ENCODE assay signal across 2 cellular contexts in genomic region chr2:119490106-119490505, GRCh38.
TF ChIP-seq lines count a peak whose summit lies in the region.

No MANE protein-coding gene starts in this region.

TF ChIP-seq in IMR-90, 13 proteins besides CTCF, POLR2A, EP300 and RAD21 (continued from another document):
- TF ChIP-seq CHD1 (IDR thresholded peaks at IDR 0.05; ENCODE audit: low read depth, low read length) (no peak), ELK1 (IDR thresholded peaks at IDR 0.05; ENCODE audit: borderline replicate concordance, low read depth, low read length) (no peak), SMC3 (IDR thresholded peaks at IDR 0.05; ENCODE audit: low read depth, low read length) (no peak), MAZ (IDR thresholded peaks at IDR 0.05; ENCODE audit: borderline replicate concordance, low read depth, low read length) (no peak), RCOR1 (IDR thresholded peaks at IDR 0.05; ENCODE audit: insufficient replicate concordance, low read length) (no peak), RFX5 (IDR thresholded peaks at IDR 0.05; ENCODE audit: low read depth, low read length) (no peak), BHLHE40 (IDR thresholded peaks at IDR 0.05; ENCODE audit: low read depth, low read length) (no peak), CEBPB (IDR thresholded peaks at IDR 0.05; ENCODE audit: low read depth, low read length) (no peak), USF2 (IDR thresholded peaks at IDR 0.05; ENCODE audit: low read depth, low read length) (no peak), FOS (IDR thresholded peaks at IDR 0.05; ENCODE audit: low read depth, low read length) (no peak), NFE2L2 (IDR thresholded peaks at IDR 0.05; ENCODE audit: low read depth, low read length) (no peak)

TF ChIP-seq in HEK293T, 16 proteins besides CTCF, POLR2A, EP300 and RAD21 (continued from another document):
- TF ChIP-seq FOXA1 (IDR thresholded peaks at IDR 0.05) (no peak), LEF1 (IDR thresholded peaks at IDR 0.05; ENCODE audit: borderline replicate concordance) (no peak), CTBP1 (IDR thresholded peaks at IDR 0.05; ENCODE audit: borderline replicate concordance) (no peak), HDGF (IDR thresholded peaks at IDR 0.05; ENCODE audit: borderline replicate concordance) (no peak), L3MBTL2 (conservative IDR thresholded peaks at IDR 0.05) (no peak), FOXK2 (IDR thresholded peaks at IDR 0.05) (no peak), ZNF384 (IDR thresholded peaks at IDR 0.05) (no peak), TARDBP (IDR thresholded peaks at IDR 0.05) (no peak), PKNOX1 (IDR thresholded peaks at IDR 0.05) (no peak), BHLHE40 (IDR thresholded peaks at IDR 0.05; ENCODE audit: borderline replicate concordance) (no peak), SP1 (IDR thresholded peaks at IDR 0.05) (no peak), ARNT (IDR thresholded peaks at IDR 0.05) (no peak), SUZ12 (IDR thresholded peaks at IDR 0.05) (no peak)
